Comparison of ENCODE assay signal across 12 cellular contexts in the genomic region with DNA sequence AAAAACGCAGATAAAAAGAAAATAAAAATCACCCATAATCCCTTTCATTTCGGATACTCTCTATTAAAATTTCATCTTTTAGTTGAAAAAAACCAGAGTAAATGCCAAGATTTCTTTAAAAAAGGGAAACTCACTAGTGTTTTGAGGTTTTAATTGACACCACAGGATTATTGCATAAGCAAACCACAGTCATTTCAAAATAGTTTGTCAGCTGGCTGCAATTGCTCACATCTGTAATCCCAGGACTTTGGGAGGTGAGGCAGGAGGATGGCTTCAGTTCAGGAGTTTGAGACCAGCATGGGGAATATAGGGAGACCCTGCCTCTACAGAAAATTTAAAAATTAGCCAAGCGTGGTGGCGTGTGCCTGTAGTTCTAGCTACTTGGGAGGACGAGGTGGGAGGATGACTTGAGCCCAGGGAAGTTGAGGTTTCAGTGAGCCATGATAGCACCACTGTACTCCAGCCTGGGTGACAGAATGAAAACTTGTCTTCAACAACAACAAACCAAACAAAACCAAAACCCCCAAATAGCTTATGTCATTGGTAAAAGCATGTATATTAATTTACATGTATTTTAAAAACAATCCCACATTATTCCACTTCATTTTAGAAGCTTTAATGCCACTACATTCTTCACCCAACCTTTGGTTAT. TPM values are rescaled to one million over a fixed set of nuclear protein-coding genes. Genes with fewer than 3 reads are reported as not detected.
DNase-seq lines count a peak whose midpoint lies in the region; ATAC-seq and FAIRE-seq lines count a peak whose summit lies in the region.
"Had no signal": no experiment of that assay in that cellular context is flagged by ENCODE, and none has a peak within 500 bp of the region (broad histone marks: within the 10 kb centered on the region; RNA-seq: fewer than 3 reads in every experiment).

No MANE protein-coding gene starts in this region.

- intact Hi-C loops in sciatic nerve (cut with DNase I): no loop called here
- intact Hi-C loops in activated naive CD4-positive, alpha-beta T cell treated with anti-CD3 and anti-CD28 coated beads for 36 hours (cut with micrococcal nuclease): loop anchor here (1.0 kb wide), 1 partner anchor 9 kb away; no protein-coding TSS in a partner anchor

- DNase-seq in GM19239 (ENCODE audit: insufficient read length, low spot score): no peak
- peak; percentile 75 to 78 for DNase-seq in NOMO-1 (lab: John Stamatoyannopoulos, UW; ENCODE audit: unreplicated experiment in 2 of 2)
- DNase-seq in dedifferentiated amniotic fluid mesenchymal stem cell (ENCODE audit: extremely low spot score): peak; percentile 30
- no peak for DNase-seq in sciatic nerve (ENCODE audit: low spot score)
- no peak for DNase-seq in stimulated activated CD4-positive, alpha-beta T cell treated with anti-CD3 and anti-CD28 coated beads, Interleukin-1b, Interleukin-23, amount 100 ng/mL, for 48 hours
- DNase-seq in mucosa of gallbladder (ENCODE audit: low spot score): no peak
- DNase-seq in activated naive CD4-positive, alpha-beta T cell treated with anti-CD3 and anti-CD28 coated beads for 36 hours: no peak
- DNase-seq: anterior cingulate cortex, esophagus squamous epithelium, MG63, NCI-H524 treated with DMSO at 0.1 percent for 48 hours had no signal

- H3K4me1 Mint-ChIP-seq in activated naive CD4-positive, alpha-beta T cell treated with anti-CD3 and anti-CD28 coated beads for 36 hours (ENCODE audit: low read depth): peaks cover 38% of the 10 kb centered on the region

- H3K36me3 Mint-ChIP-seq in activated naive CD4-positive, alpha-beta T cell treated with anti-CD3 and anti-CD28 coated beads for 36 hours (ENCODE audit: low read depth): peaks cover 4% of the 10 kb centered on the region

- CTCF ChIA-PET in activated naive CD4-positive, alpha-beta T cell treated with anti-CD3 and anti-CD28 coated beads for 36 hours (lab: Charles Lee): interaction anchor here (0.6 to 1.0 kb wide), 3 partner anchors 13 to 656 kb away, joined by 3 read pairs; a partner anchor contains a TSS

- no peaks in the 10 kb centered on the region for H3K27me3 Mint-ChIP-seq in activated naive CD4-positive, alpha-beta T cell treated with anti-CD3 and anti-CD28 coated beads for 36 hours (ENCODE audit: low read depth)

- H3K4me3 Mint-ChIP-seq in activated naive CD4-positive, alpha-beta T cell treated with anti-CD3 and anti-CD28 coated beads for 36 hours: no peak overlapping the region

- peak; percentile 18 for FAIRE-seq in GM19239 (lab: Jason Lieb, UNC)

- no peaks in the 10 kb centered on the region for H3K9me3 Mint-ChIP-seq in activated naive CD4-positive, alpha-beta T cell treated with anti-CD3 and anti-CD28 coated beads for 36 hours

- ATAC-seq in sciatic nerve (peak; percentile 86), HG02623 (IDR thresholded peaks at IDR 0.05; ENCODE audit: unreplicated experiment) (no peak)

- no peak overlapping the region for H3K27ac Mint-ChIP-seq in activated naive CD4-positive, alpha-beta T cell treated with anti-CD3 and anti-CD28 coated beads for 36 hours

RNA-seq across cellular contexts. Expression of a gene that starts 48.8 kb away (rescaled TPM):
- total RNA-seq in sciatic nerve (172 TPM), mucosa of gallbladder (85.7 TPM)
- total RNA-seq in activated naive CD4-positive, alpha-beta T cell treated with anti-CD3 and anti-CD28 coated beads for 36 hours: 10 to 100 TPM; 22.1 to 22.3 TPM

Comparison
In these comparisons a context has a peak if more than half of its experiments do, and no peak if none do; other contexts are left out.
1. DNase-seq: peak in NOMO-1 (2 of 2) and dedifferentiated amniotic fluid mesenchymal stem cell (single experiment); none in GM19239 (single experiment), sciatic nerve (single experiment), stimulated activated CD4-positive, alpha-beta T cell treated with anti-CD3 and anti-CD28 coated beads, Interleukin-1b, Interleukin-23, amount 100 ng/mL, for 48 hours (single experiment), mucosa of gallbladder (single experiment) and activated naive CD4-positive, alpha-beta T cell treated with anti-CD3 and anti-CD28 coated beads for 36 hours (single experiment).